ENCODE assay signal across 20 cellular contexts in genomic region chr14:104586832-104587620, GRCh38. TPM values are rescaled to one million over a fixed set of nuclear protein-coding genes. Genes with fewer than 3 reads are reported as not detected.
DNase-seq lines count a peak whose midpoint lies in the region; ATAC-seq, FAIRE-seq and TF ChIP-seq lines count a peak whose summit lies in the region.
"Had no signal": no experiment of that assay in that cellular context is flagged by ENCODE, and none has a peak within 500 bp of the region (broad histone marks: within the 10 kb centered on the region; RNA-seq: fewer than 3 reads in every experiment).

No MANE protein-coding gene starts in this region.

- no peak overlapping the region for H3K4me3 ChIP-seq in Panc1 (ENCODE audit: low read depth in 2 of 2, low read length in 2 of 2)
- no peak overlapping the region for H3K4me3 ChIP-seq in heart right ventricle
- no peak overlapping the region for H3K4me3 ChIP-seq in stomach
- H3K4me3 ChIP-seq in tibial nerve, result no peak overlapping the region
- H3K4me3 ChIP-seq: PC-9 had no signal

- H3K27me3 ChIP-seq in Panc1 (ENCODE audit: control insufficient read depth, insufficient read depth, low read length) (no peaks in the 10 kb centered on the region), heart right ventricle (peaks cover 0 to 18% (median 5%) of the 10 kb centered on the region in 7 donors), stomach (peaks cover 0 to 40% (median 9%) of the 10 kb centered on the region in 3 donors), tibial nerve (peaks cover 0 to 3% of the 10 kb centered on the region in 2 donors)

- DNase-seq in EH (ENCODE audit: low read depth) (peak; percentile 2), Panc1 (ENCODE audit: low read depth, low spot score) (no peak), heart right ventricle (peak; percentile 80 to 81), stomach (peak; percentile 80), tibial nerve (ENCODE audit: low spot score in 2 of 2) (no peak), GM12892 (ENCODE audit: insufficient read length) (no peak)
- DNase-seq: activated B cell treated with CpG ODN at 0.5 μM for 24 hours; activated naive CD4-positive, alpha-beta T cell treated with anti-CD3 and anti-CD28 coated beads, Interleukin-2, amount 50 U/mL, for 16 hours; HFFc6; KBM-7; NCI-H1105 treated with DMSO at 0.1 percent for 48 hours; PC-9; stimulated activated CD4-positive, alpha-beta T cell treated with anti-CD3 and anti-CD28 coated beads, Interleukin-4, amount 100 ng/mL, for 4 hours had no signal

- intact Hi-C loops in Panc1 (cut with micrococcal nuclease; ENCODE audit: unreplicated experiment) (no loop called here), heart right ventricle (cut with DNase I) (loop anchor here in 3 of 10 donors (10.0 kb wide), 1 partner anchor 138 kb away; the partner anchor contains the start of gene ADSS1 (in 3 of the 3)), stomach (cut with DNase I; ENCODE audit: low total_unique reads) (no loop called here)

- ATAC-seq in Panc1 (peak; percentile 54; the same call in 1 of the 2 replicates), heart right ventricle (peak; percentile 24 to 77 (median 58)), GM21529 (IDR thresholded peaks at IDR 0.05; ENCODE audit: unreplicated experiment) (no peak), HG02938 (IDR thresholded peaks at IDR 0.05; ENCODE audit: unreplicated experiment) (no peak)

- in situ Hi-C loops in Panc1 (cut with HindIII; ENCODE audit: low pct_unique_long_range_greater_than_20kb, low sequenced_read_pairs), result no loop called here

- 48 to 57% methylated on average over 19 of the region's 19 CpGs for whole genome bisulfite sequencing in heart right ventricle, 2 donors
- WGBS in stomach, 5 donors, result 66 to 97% (median 77%) methylated on average over 5 to 19 of the region's 19 CpGs
- WGBS in tibial nerve, 2 donors, result 65 to 82% methylated on average over 17 to 18 of the region's 19 CpGs

- TF ChIP-seq POLR2A in stomach (IDR thresholded peaks at IDR 0.05) (no peak), tibial nerve (IDR thresholded peaks at IDR 0.05) (no peak), GM12892 (IDR thresholded peaks at IDR 0.05; ENCODE audit: low read depth, low read length) (no peak)

- H3K9me3 ChIP-seq in Panc1 (ENCODE audit: control insufficient read depth, insufficient read depth, low read depth, low read length) (no peaks in the 10 kb centered on the region), heart right ventricle (no peaks in the 10 kb centered on the region), stomach (no peaks in the 10 kb centered on the region), tibial nerve (no peaks in the 10 kb centered on the region)

- POLR2A ChIA-PET in Panc1 (lab: Charles Lee), result no interaction called here

- BruUV-seq in Panc1 (replicated peaks; lab: Mats Ljungman, UMichigan), result no TSS peak

- TF ChIP-seq EP300 in stomach (IDR thresholded peaks at IDR 0.05) (no peak), tibial nerve (IDR thresholded peaks at IDR 0.05) (no peak)

- no peaks in the 10 kb centered on the region for H3K4me1 ChIP-seq in Panc1 (ENCODE audit: control insufficient read depth, insufficient read depth, low read length)
- peaks cover 8 to 67% (median 43%) of the 10 kb centered on the region in 9 donors for H3K4me1 ChIP-seq in heart right ventricle
- peaks cover 8 to 18% (median 12%) of the 10 kb centered on the region in 4 donors for H3K4me1 ChIP-seq in stomach
- peaks cover 0 to 14% (median 0%) of the 10 kb centered on the region in 4 donors for H3K4me1 ChIP-seq in tibial nerve

- CTCF ChIA-PET in Panc1 (lab: Charles Lee), result no interaction called here

- no peak overlapping the region for H3K27ac ChIP-seq in Panc1 (ENCODE audit: low read length)
- H3K27ac ChIP-seq in heart right ventricle, result peak overlapping the region; percentile 53 to 94 (median 74)
- no peak overlapping the region for H3K27ac ChIP-seq in stomach
- H3K27ac ChIP-seq in tibial nerve, result no peak overlapping the region
- H3K27ac ChIP-seq: PC-9 had no signal

- H3K36me3 ChIP-seq in Panc1 (ENCODE audit: control insufficient read depth, insufficient read depth, low read length) (no peaks in the 10 kb centered on the region), heart right ventricle (peaks cover 0 to 18% (median 0%) of the 10 kb centered on the region in 9 donors), stomach (no peaks in the 10 kb centered on the region), tibial nerve (no peaks in the 10 kb centered on the region)

- FAIRE-seq in GM12892 (lab: Jason Lieb, UNC), result no peak
- FAIRE-seq: bronchial epithelial cell, GM12891, urothelium cell line had no signal

- TF ChIP-seq CTCF in Panc1 (IDR thresholded peaks at IDR 0.05) (no peak), heart right ventricle (IDR thresholded peaks at IDR 0.05) (no peak), stomach (IDR thresholded peaks at IDR 0.05) (no peak), tibial nerve (IDR thresholded peaks at IDR 0.05) (no peak)

RNA-seq across cellular contexts. Expression of gene C14orf180, which starts 7.5 kb away (rescaled TPM):
- not detected for total RNA-seq in Panc1 (2021; ENCODE audit: unreplicated experiment)
- polyA plus RNA-seq in Panc1 (2012; ENCODE audit: insufficient read length), result not detected
- total RNA-seq in heart right ventricle, result 100 to 1,000 TPM in 1 of 10 donors, 10 to 100 TPM in 9; 55.0 to 124 (median 75.1) TPM
- polyA plus RNA-seq in heart right ventricle, result 100 to 1,000 TPM in 1 of 2 donors, 10 to 100 TPM in 1; 13.8 to 139 TPM
- total RNA-seq in stomach, result 1 to 10 TPM in 2 of 5 donors, under 1 TPM in 2, not detected in 1; 0.37 to 3.8 (median 1.4) TPM
- polyA plus RNA-seq in stomach, result under 1 TPM; 0.31 to 0.75 (median 0.40) TPM
- total RNA-seq in tibial nerve, result 10 to 100 TPM in 2 of 4 donors, 1 to 10 TPM in 2; 6.1 to 31.2 (median 11.1) TPM
- not detected for polyA plus RNA-seq in GM12892 (2012; ENCODE audit: missing spikeins)
- total RNA-seq: activated B cell treated with CpG ODN at 0.5 μM for 24 hours, bronchial epithelial cell, HFFc6, NCI-H460, neural crest cell, PC-9 had no signal

RNA-seq across cellular contexts. Expression of gene TMEM179, which starts 17.5 kb away (rescaled TPM):
- 3.4 TPM for total RNA-seq in Panc1 (2021; ENCODE audit: unreplicated experiment)
- 1.8 TPM for polyA plus RNA-seq in Panc1 (2012; ENCODE audit: insufficient read length)
- total RNA-seq in heart right ventricle, result 1 to 10 TPM in 1 of 10 donors, under 1 TPM in 4, not detected in 5; 0.34 to 1.0 (median 0.42) TPM
- under 1 TPM; 0.17 to 0.22 TPM for polyA plus RNA-seq in heart right ventricle
- 1 to 10 TPM in 1 of 5 donors, under 1 TPM in 2, not detected in 2; 0.58 to 4.6 (median 0.92) TPM for total RNA-seq in stomach
- polyA plus RNA-seq in stomach, result 1 to 10 TPM in 1 of 3 donors, under 1 TPM in 1, not detected in 1; 0.87 to 1.4 TPM
- total RNA-seq in tibial nerve, result under 1 TPM in 3 of 4 donors, not detected in 1; 0.66 to 0.84 (median 0.78) TPM
- not detected for polyA plus RNA-seq in GM12892 (2012; ENCODE audit: missing spikeins)
- total RNA-seq: activated B cell treated with CpG ODN at 0.5 μM for 24 hours, bronchial epithelial cell, HFFc6, PC-9 had no signal

Comparison
In these comparisons a context has a peak if more than half of its experiments do, and no peak if none do; other contexts are left out.
1. DNase-seq: peak in EH (single experiment), heart right ventricle (2 of 2) and stomach (single experiment); none in Panc1 (single experiment), tibial nerve (0 of 2) and GM12892 (single experiment).
2. ATAC-seq: peak in Panc1 (single experiment) and heart right ventricle (8 of 8); none in GM21529 (single experiment) and HG02938 (single experiment).
3. H3K27ac ChIP-seq: peak in heart right ventricle (10 of 10); none in Panc1 (single experiment), stomach (0 of 5) and tibial nerve (0 of 4).